In the genomic region with DNA sequence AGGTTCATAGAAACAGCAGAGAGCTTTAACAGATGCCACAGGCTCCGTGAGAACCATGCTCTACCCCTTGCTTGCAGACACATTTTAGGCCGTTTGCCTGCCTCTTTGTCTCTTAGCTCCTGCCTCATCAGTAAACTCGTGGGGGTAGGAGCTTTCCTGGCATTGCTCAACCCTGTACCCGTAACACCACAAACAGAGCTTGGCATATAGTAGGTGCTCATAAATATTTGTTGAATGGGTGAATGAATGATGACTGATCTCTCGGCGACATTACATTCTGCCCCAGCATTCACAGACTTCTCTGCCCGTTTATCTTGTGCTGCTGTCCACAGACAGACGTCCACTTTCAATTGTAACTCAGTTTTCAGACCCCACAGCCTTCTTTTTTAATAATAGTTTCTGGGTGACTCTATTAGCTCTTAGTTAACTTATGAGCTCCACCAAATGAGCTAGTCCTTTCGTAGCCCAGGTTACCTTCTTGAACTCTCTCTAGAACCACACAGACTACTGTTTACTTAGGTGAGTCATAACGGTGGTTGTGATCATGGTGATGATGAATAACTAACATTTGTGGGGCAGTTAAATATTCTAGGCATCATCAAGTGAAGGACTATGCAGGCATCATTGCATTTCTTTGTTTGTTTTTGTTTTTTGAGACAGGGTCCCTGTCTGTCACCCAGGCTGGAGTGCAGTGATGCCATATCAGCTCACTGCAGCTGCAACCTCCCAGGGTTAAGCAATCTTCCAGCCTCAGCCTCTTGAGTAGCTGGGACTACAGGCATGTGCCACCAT, we compare ENCODE assay signal across 8 cellular contexts.
DNase-seq lines count a peak whose midpoint lies in the region; ATAC-seq, FAIRE-seq and TF ChIP-seq lines count a peak whose summit lies in the region.

No MANE protein-coding gene starts in this region.

- peak overlapping the region; percentile 0 for H3K4me3 Mint-ChIP-seq in activated T-helper 1 cell treated with anti-CD3 and anti-CD28 coated beads, Interleukin-12 subunit alpha, Interleukin-12 subunit beta, Interleukin-2, Interleukin-4 antibody, amounts not matched to agents 30 ng/mL and 10 ng/mL and 1 ng/mL, durations not matched to agents 14 hours and 24 hours and 36 hours
- H3K4me3 Mint-ChIP-seq in WTC11 = no peak overlapping the region
- no peak overlapping the region for H3K4me3 Mint-ChIP-seq in CD4-positive, alpha-beta memory T cell

- intact Hi-C loops in activated T-helper 1 cell treated with anti-CD3 and anti-CD28 coated beads, Interleukin-12 subunit alpha, Interleukin-12 subunit beta, Interleukin-2, Interleukin-4 antibody, amounts not matched to agents 30 ng/mL and 10 ng/mL and 1 ng/mL, durations not matched to agents 14 hours and 24 hours and 36 hours (cut with micrococcal nuclease) = loop anchor here (10.0 kb wide), 2 partner anchors 228 to 278 kb away; a partner anchor contains a TSS
- intact Hi-C loops in sciatic nerve (cut with DNase I) = no loop called here
- intact Hi-C loops in CD4-positive, alpha-beta memory T cell (cut with micrococcal nuclease) = no loop called here

- POLR2A ChIA-PET in WTC11 (lab: Charles Lee) = interaction anchor here (1.0 kb wide), 1 partner anchor 38 kb away, joined by 3 read pairs; no protein-coding TSS in a partner anchor
- POLR2A ChIA-PET in CD4-positive, alpha-beta memory T cell (lab: Charles Lee; ENCODE audit: partially characterized antibody) = no interaction called here

- H3K27me3 ChIP-seq in CD4-positive, alpha-beta memory T cell (ENCODE audit: insufficient read depth, low read length) = no peaks in the 10 kb centered on the region

- no peaks in the 10 kb centered on the region for H3K36me3 ChIP-seq in CD4-positive, alpha-beta memory T cell (ENCODE audit: insufficient read depth, low read length)

- peaks cover 52% of the 10 kb centered on the region for H3K4me1 Mint-ChIP-seq in activated T-helper 1 cell treated with anti-CD3 and anti-CD28 coated beads, Interleukin-12 subunit alpha, Interleukin-12 subunit beta, Interleukin-2, Interleukin-4 antibody, amounts not matched to agents 30 ng/mL and 10 ng/mL and 1 ng/mL, durations not matched to agents 14 hours and 24 hours and 36 hours (ENCODE audit: low read depth)
- peaks cover 10% of the 10 kb centered on the region for H3K4me1 Mint-ChIP-seq in WTC11
- H3K4me1 Mint-ChIP-seq in CD4-positive, alpha-beta memory T cell = no peaks in the 10 kb centered on the region

- no peaks in the 10 kb centered on the region for H3K9me3 ChIP-seq in CD4-positive, alpha-beta memory T cell (ENCODE audit: control insufficient read depth in 1 of 2, low read length in 2 of 2)

- H3K27ac Mint-ChIP-seq in activated T-helper 1 cell treated with anti-CD3 and anti-CD28 coated beads, Interleukin-12 subunit alpha, Interleukin-12 subunit beta, Interleukin-2, Interleukin-4 antibody, amounts not matched to agents 30 ng/mL and 10 ng/mL and 1 ng/mL, durations not matched to agents 14 hours and 24 hours and 36 hours = peak overlapping the region; percentile 25
- H3K27ac Mint-ChIP-seq in WTC11 = no peak overlapping the region
- H3K27ac Mint-ChIP-seq in CD4-positive, alpha-beta memory T cell = no peak overlapping the region

- H3K27ac ChIP-seq in CD4-positive, alpha-beta memory T cell (ENCODE audit: low read depth, low read length) = no peak overlapping the region

- no peaks in the 10 kb centered on the region for H3K27me3 Mint-ChIP-seq in activated T-helper 1 cell treated with anti-CD3 and anti-CD28 coated beads, Interleukin-12 subunit alpha, Interleukin-12 subunit beta, Interleukin-2, Interleukin-4 antibody, amounts not matched to agents 30 ng/mL and 10 ng/mL and 1 ng/mL, durations not matched to agents 14 hours and 24 hours and 36 hours (ENCODE audit: insufficient read depth)
- H3K27me3 Mint-ChIP-seq in WTC11 (ENCODE audit: low read depth) = no peaks in the 10 kb centered on the region; the same call in 1 of the 2 replicates
- peaks cover 2 to 3% of the 10 kb centered on the region in 2 donors for H3K27me3 Mint-ChIP-seq in CD4-positive, alpha-beta memory T cell

- CTCF ChIA-PET in WTC11 (lab: Charles Lee) = interaction anchor here (1.0 kb wide), 1 partner anchor 225 kb away, joined by 5 read pairs; no protein-coding TSS in a partner anchor
- CTCF ChIA-PET in CD4-positive, alpha-beta memory T cell (lab: Charles Lee; ENCODE audit: partially characterized antibody) = no interaction called here

- no peak for FAIRE-seq in GM19239 (lab: Jason Lieb, UNC)

- DNase-seq in activated T-helper 1 cell treated with anti-CD3 and anti-CD28 coated beads, Interleukin-12 subunit alpha, Interleukin-12 subunit beta, Interleukin-2, Interleukin-4 antibody, amounts not matched to agents 30 ng/mL and 10 ng/mL and 1 ng/mL, durations not matched to agents 14 hours and 24 hours and 36 hours (ENCODE audit: low spot score) = no peak
- DNase-seq in omental fat pad (ENCODE audit: low spot score) (no peak), WTC11 (ENCODE audit: low spot score) (no peak), GM19239 (ENCODE audit: insufficient read length, low spot score) (no peak), sciatic nerve (ENCODE audit: low spot score) (no peak)
- DNase-seq in CD4-positive, alpha-beta memory T cell = no peak

- peak; percentile 73 for ATAC-seq in GM19023 (IDR thresholded peaks at IDR 0.05; ENCODE audit: unreplicated experiment)
- peak; percentile 77 for ATAC-seq in HG03196 (IDR thresholded peaks at IDR 0.05; ENCODE audit: unreplicated experiment)
- ATAC-seq in omental fat pad (ENCODE audit: low FRiP score) = peak; percentile 63
- ATAC-seq in WTC11 = no peak
- ATAC-seq in sciatic nerve = no peak

- H3K9me3 Mint-ChIP-seq in activated T-helper 1 cell treated with anti-CD3 and anti-CD28 coated beads, Interleukin-12 subunit alpha, Interleukin-12 subunit beta, Interleukin-2, Interleukin-4 antibody, amounts not matched to agents 30 ng/mL and 10 ng/mL and 1 ng/mL, durations not matched to agents 14 hours and 24 hours and 36 hours = no peaks in the 10 kb centered on the region
- no peaks in the 10 kb centered on the region for H3K9me3 Mint-ChIP-seq in WTC11
- peaks cover 0 to 2% (median 0%) of the 10 kb centered on the region in 8 donors for H3K9me3 Mint-ChIP-seq in CD4-positive, alpha-beta memory T cell

- H3K4me1 ChIP-seq in CD4-positive, alpha-beta memory T cell (ENCODE audit: insufficient read depth, low read length) = no peaks in the 10 kb centered on the region

- no peaks in the 10 kb centered on the region for H3K36me3 Mint-ChIP-seq in activated T-helper 1 cell treated with anti-CD3 and anti-CD28 coated beads, Interleukin-12 subunit alpha, Interleukin-12 subunit beta, Interleukin-2, Interleukin-4 antibody, amounts not matched to agents 30 ng/mL and 10 ng/mL and 1 ng/mL, durations not matched to agents 14 hours and 24 hours and 36 hours (ENCODE audit: low read depth)
- no peaks in the 10 kb centered on the region for H3K36me3 Mint-ChIP-seq in WTC11
- H3K36me3 Mint-ChIP-seq in CD4-positive, alpha-beta memory T cell = no peaks in the 10 kb centered on the region

- no peak overlapping the region for H3K4me3 ChIP-seq in CD4-positive, alpha-beta memory T cell (ENCODE audit: low read length in 2 of 2)

- TF ChIP-seq CTCF in omental fat pad (IDR thresholded peaks at IDR 0.05) = no peak
- no peak for TF ChIP-seq CTCF in WTC11 (IDR thresholded peaks at IDR 0.05)

TF ChIP-seq in WTC11, 78 proteins besides CTCF, POLR2A, EP300 and RAD21 (continues in another document):
- TF ChIP-seq GABPB1 (CRISPR knock-in tag; IDR thresholded peaks at IDR 0.05) (no peak), RELA (CRISPR knock-in tag; IDR thresholded peaks at IDR 0.05; ENCODE audit: borderline replicate concordance) (no peak), ZNF263 (CRISPR knock-in tag; IDR thresholded peaks at IDR 0.05; ENCODE audit: low read depth) (no peak), NFE2L1 (CRISPR knock-in tag; IDR thresholded peaks at IDR 0.05) (no peak)
- TF ChIP-seq, protein P1, sequence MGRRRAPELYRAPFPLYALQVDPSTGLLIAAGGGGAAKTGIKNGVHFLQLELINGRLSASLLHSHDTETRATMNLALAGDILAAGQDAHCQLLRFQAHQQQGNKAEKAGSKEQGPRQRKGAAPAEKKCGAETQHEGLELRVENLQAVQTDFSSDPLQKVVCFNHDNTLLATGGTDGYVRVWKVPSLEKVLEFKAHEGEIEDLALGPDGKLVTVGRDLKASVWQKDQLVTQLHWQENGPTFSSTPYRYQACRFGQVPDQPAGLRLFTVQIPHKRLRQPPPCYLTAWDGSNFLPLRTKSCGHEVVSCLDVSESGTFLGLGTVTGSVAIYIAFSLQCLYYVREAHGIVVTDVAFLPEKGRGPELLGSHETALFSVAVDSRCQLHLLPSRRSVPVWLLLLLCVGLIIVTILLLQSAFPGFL (CRISPR knock-in tag; IDR thresholded peaks at IDR 0.05; ENCODE audit: borderline replicate concordance) = no peak
- TF ChIP-seq, protein P2, sequence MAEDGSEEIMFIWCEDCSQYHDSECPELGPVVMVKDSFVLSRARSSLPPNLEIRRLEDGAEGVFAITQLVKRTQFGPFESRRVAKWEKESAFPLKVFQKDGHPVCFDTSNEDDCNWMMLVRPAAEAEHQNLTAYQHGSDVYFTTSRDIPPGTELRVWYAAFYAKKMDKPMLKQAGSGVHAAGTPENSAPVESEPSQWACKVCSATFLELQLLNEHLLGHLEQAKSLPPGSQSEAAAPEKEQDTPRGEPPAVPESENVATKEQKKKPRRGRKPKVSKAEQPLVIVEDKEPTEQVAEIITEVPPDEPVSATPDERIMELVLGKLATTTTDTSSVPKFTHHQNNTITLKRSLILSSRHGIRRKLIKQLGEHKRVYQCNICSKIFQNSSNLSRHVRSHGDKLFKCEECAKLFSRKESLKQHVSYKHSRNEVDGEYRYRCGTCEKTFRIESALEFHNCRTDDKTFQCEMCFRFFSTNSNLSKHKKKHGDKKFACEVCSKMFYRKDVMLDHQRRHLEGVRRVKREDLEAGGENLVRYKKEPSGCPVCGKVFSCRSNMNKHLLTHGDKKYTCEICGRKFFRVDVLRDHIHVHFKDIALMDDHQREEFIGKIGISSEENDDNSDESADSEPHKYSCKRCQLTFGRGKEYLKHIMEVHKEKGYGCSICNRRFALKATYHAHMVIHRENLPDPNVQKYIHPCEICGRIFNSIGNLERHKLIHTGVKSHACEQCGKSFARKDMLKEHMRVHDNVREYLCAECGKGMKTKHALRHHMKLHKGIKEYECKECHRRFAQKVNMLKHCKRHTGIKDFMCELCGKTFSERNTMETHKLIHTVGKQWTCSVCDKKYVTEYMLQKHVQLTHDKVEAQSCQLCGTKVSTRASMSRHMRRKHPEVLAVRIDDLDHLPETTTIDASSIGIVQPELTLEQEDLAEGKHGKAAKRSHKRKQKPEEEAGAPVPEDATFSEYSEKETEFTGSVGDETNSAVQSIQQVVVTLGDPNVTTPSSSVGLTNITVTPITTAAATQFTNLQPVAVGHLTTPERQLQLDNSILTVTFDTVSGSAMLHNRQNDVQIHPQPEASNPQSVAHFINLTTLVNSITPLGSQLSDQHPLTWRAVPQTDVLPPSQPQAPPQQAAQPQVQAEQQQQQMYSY (CRISPR knock-in tag; IDR thresholded peaks at IDR 0.05) = no peak

Comparison
In these comparisons a context has a peak if more than half of its experiments do, and no peak if none do; other contexts are left out.
1. ATAC-seq: peak in GM19023 (single experiment), HG03196 (single experiment) and omental fat pad (single experiment); none in WTC11 (single experiment) and sciatic nerve (single experiment).